Comparison of ENCODE assay signal across 8 cellular contexts in genomic region chr14:51328089-51328941, GRCh38.
DNase-seq lines count a peak whose midpoint lies in the region; ATAC-seq lines count a peak whose summit lies in the region.

No MANE protein-coding gene starts in this region.

- no peak for ATAC-seq in HG02884 (IDR thresholded peaks at IDR 0.05; ENCODE audit: unreplicated experiment)

- peak; percentile 80 for DNase-seq in NCI-H1694 (lab: John Stamatoyannopoulos, UW)
- DNase-seq in activated naive CD4-positive, alpha-beta T cell treated with anti-CD3 and anti-CD28 coated beads, Interleukin-2, amount 10 ng/mL, durations not matched to agents 7 days and 5 days, result peak; percentile 20
- DNase-seq in kidney tubule cell (ENCODE audit: low spot score), result peak; percentile 77
- DNase-seq in stimulated activated CD8-positive, alpha-beta memory T cell treated with anti-CD3 and anti-CD28 coated beads, Interleukin-7, amount 100 ng/mL, for 4 hours (ENCODE audit: low read depth in 2 of 2), result peak; percentile 5 to 6
- DNase-seq in cerebellum (ENCODE audit: low spot score), result no peak
- DNase-seq in midbrain (lab: John Stamatoyannopoulos, UW), result no peak
- DNase-seq in NOMO-1 treated with DMSO at 0.1 percent for 48 hours (lab: John Stamatoyannopoulos, UW; ENCODE audit: unreplicated experiment), result no peak

- H3K4me1 Mint-ChIP-seq in activated naive CD4-positive, alpha-beta T cell treated with anti-CD3 and anti-CD28 coated beads, Interleukin-2, amount 10 ng/mL, durations not matched to agents 7 days and 5 days, result peaks cover 4% of the 10 kb centered on the region

- H3K27me3 Mint-ChIP-seq in activated naive CD4-positive, alpha-beta T cell treated with anti-CD3 and anti-CD28 coated beads, Interleukin-2, amount 10 ng/mL, durations not matched to agents 7 days and 5 days, result peaks cover 9% of the 10 kb centered on the region

- no peak overlapping the region for H3K27ac Mint-ChIP-seq in activated naive CD4-positive, alpha-beta T cell treated with anti-CD3 and anti-CD28 coated beads, Interleukin-2, amount 10 ng/mL, durations not matched to agents 7 days and 5 days

- H3K4me3 Mint-ChIP-seq in activated naive CD4-positive, alpha-beta T cell treated with anti-CD3 and anti-CD28 coated beads, Interleukin-2, amount 10 ng/mL, durations not matched to agents 7 days and 5 days, result no peak overlapping the region

- H3K9me3 Mint-ChIP-seq in activated naive CD4-positive, alpha-beta T cell treated with anti-CD3 and anti-CD28 coated beads, Interleukin-2, amount 10 ng/mL, durations not matched to agents 7 days and 5 days, result no peaks in the 10 kb centered on the region

- CTCF ChIA-PET in activated naive CD4-positive, alpha-beta T cell treated with anti-CD3 and anti-CD28 coated beads, Interleukin-2, amount 10 ng/mL, durations not matched to agents 7 days and 5 days (lab: Charles Lee), result interaction anchor here (1.6 kb wide), 1 partner anchor 45 kb away, joined by 4 read pairs; no protein-coding TSS in a partner anchor

- H3K36me3 Mint-ChIP-seq in activated naive CD4-positive, alpha-beta T cell treated with anti-CD3 and anti-CD28 coated beads, Interleukin-2, amount 10 ng/mL, durations not matched to agents 7 days and 5 days, result no peaks in the 10 kb centered on the region

Comparison
In these comparisons a context has a peak if more than half of its experiments do, and no peak if none do; other contexts are left out.
1. DNase-seq: peak in NCI-H1694 (single experiment), activated naive CD4-positive, alpha-beta T cell treated with anti-CD3 and anti-CD28 coated beads, Interleukin-2, amount 10 ng/mL, durations not matched to agents 7 days and 5 days (single experiment), kidney tubule cell (single experiment) and stimulated activated CD8-positive, alpha-beta memory T cell treated with anti-CD3 and anti-CD28 coated beads, Interleukin-7, amount 100 ng/mL, for 4 hours (2 of 2); none in cerebellum (single experiment), midbrain (single experiment) and NOMO-1 treated with DMSO at 0.1 percent for 48 hours (single experiment).